Comparison of ENCODE assay signal across 2 cellular contexts in genomic region chr15:33209575-33210519, GRCh38.
TF ChIP-seq lines count a peak whose summit lies in the region.

No MANE protein-coding gene starts in this region.

TF ChIP-seq in SK-N-SH treated with all-trans-retinoic acid at 6 μM for 48 hours, 23 proteins besides CTCF, POLR2A, EP300 and RAD21:
- TF ChIP-seq ZNF8 (CRISPR knock-in tag; IDR thresholded peaks at IDR 0.05) (no peak; the same call in 1 of the 2 replicates), ISL1 (CRISPR knock-in tag; IDR thresholded peaks at IDR 0.05) (peak; percentile 76), CREB5 (CRISPR knock-in tag; IDR thresholded peaks at IDR 0.05; ENCODE audit: low read depth) (no peak), SNAI2 (CRISPR knock-in tag; IDR thresholded peaks at IDR 0.05) (peak; percentile 88; the same call in 1 of the 2 replicates), OSR1 (CRISPR knock-in tag; IDR thresholded peaks at IDR 0.05) (no peak)

TF ChIP-seq in HepG2, 621 proteins besides CTCF, POLR2A, EP300 and RAD21:
- TF ChIP-seq TCF7L2 (IDR thresholded peaks at IDR 0.05; ENCODE audit: low read depth, low read length), result no peak
- TF ChIP-seq SRSF4 (IDR thresholded peaks at IDR 0.05; ENCODE audit: low read depth, low read length, poor library complexity, severe bottlenecking), result no peak
- no peak for TF ChIP-seq ZNF749 (CRISPR knock-in tag; IDR thresholded peaks at IDR 0.05; ENCODE audit: borderline replicate concordance)
- TF ChIP-seq, protein P1, sequence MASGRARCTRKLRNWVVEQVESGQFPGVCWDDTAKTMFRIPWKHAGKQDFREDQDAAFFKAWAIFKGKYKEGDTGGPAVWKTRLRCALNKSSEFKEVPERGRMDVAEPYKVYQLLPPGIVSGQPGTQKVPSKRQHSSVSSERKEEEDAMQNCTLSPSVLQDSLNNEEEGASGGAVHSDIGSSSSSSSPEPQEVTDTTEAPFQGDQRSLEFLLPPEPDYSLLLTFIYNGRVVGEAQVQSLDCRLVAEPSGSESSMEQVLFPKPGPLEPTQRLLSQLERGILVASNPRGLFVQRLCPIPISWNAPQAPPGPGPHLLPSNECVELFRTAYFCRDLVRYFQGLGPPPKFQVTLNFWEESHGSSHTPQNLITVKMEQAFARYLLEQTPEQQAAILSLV (CRISPR knock-in tag; IDR thresholded peaks at IDR 0.05; ENCODE audit: borderline replicate concordance), result no peak
- TF ChIP-seq ZNF574 (CRISPR knock-in tag; IDR thresholded peaks at IDR 0.05), result no peak
- no peak for TF ChIP-seq GTF3A (CRISPR knock-in tag; conservative IDR thresholded peaks at IDR 0.05)
- TF ChIP-seq ATF5 (CRISPR knock-in tag; IDR thresholded peaks at IDR 0.05; ENCODE audit: low read depth), result no peak
- TF ChIP-seq, protein P2, sequence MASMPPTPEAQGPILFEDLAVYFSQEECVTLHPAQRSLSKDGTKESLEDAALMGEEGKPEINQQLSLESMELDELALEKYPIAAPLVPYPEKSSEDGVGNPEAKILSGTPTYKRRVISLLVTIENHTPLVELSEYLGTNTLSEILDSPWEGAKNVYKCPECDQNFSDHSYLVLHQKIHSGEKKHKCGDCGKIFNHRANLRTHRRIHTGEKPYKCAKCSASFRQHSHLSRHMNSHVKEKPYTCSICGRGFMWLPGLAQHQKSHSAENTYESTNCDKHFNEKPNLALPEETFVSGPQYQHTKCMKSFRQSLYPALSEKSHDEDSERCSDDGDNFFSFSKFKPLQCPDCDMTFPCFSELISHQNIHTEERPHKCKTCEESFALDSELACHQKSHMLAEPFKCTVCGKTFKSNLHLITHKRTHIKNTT (CRISPR knock-in tag; IDR thresholded peaks at IDR 0.05), result no peak
- no peak for TF ChIP-seq ZNF609 (CRISPR knock-in tag; IDR thresholded peaks at IDR 0.05; ENCODE audit: borderline replicate concordance)
- TF ChIP-seq ZBTB40 (IDR thresholded peaks at IDR 0.05), result no peak
- TF ChIP-seq ZBTB40 (CRISPR knock-in tag; IDR thresholded peaks at IDR 0.05), result no peak
- no peak for TF ChIP-seq DBP (CRISPR knock-in tag; IDR thresholded peaks at IDR 0.05; ENCODE audit: not compliant biosample characterization)
